Comparison of ENCODE assay signal across 13 cellular contexts in the genomic region with DNA sequence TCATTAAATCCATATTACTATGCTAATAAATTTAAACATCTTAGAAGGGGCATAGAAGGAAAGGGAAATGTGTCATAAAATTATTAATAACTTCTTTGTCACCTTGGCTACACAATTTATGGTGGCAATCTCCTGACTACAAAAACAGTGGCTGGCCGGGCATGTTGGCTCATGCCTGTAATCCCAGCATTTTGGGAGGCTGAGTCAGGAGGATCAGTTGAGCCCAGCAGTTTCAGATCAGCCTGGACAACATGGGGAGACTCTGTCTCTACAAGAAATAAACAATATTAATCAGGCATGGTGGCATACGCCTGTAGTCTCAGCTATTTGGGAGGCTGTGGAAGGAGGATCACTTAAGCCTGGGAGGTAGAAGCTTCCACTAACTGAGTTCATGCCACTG.
"Had no signal": no experiment of that assay in that cellular context is flagged by ENCODE, and none has a peak within 500 bp of the region (broad histone marks: within the 10 kb centered on the region; RNA-seq: fewer than 3 reads in every experiment).

No MANE protein-coding gene starts in this region.

- H3K36me3 ChIP-seq: lower lobe of right lung, right lobe of liver, upper lobe of right lung had no signal

- H3K9me3 ChIP-seq: lower lobe of right lung, mucosa of descending colon, psoas muscle, right lobe of liver, upper lobe of right lung had no signal

- ATAC-seq: natural killer cell, psoas muscle had no signal

- H3K4me3 ChIP-seq: lower lobe of right lung, mucosa of descending colon, psoas muscle, right lobe of liver, upper lobe of right lung had no signal

- H3K4me1 ChIP-seq: lower lobe of right lung, psoas muscle, upper lobe of right lung had no signal

- H3K27ac ChIP-seq: lower lobe of right lung, psoas muscle, right lobe of liver, upper lobe of right lung had no signal

- DNase-seq: activated B cell treated with CpG ODN at 0.5 μM for 24 hours; activated CD4-positive, alpha-beta T cell treated with anti-CD3 and anti-CD28 coated beads, Interleukin-2, amount 10 ng/mL, durations not matched to agents 24 days and 14 days; activated naive CD4-positive, alpha-beta T cell treated with anti-CD3 and anti-CD28 coated beads for 36 hours; effector memory CD4-positive, alpha-beta T cell; lower lobe of right lung; mucosa of descending colon; natural killer cell; occipital lobe; psoas muscle; right lobe of liver; stimulated activated CD4-positive, alpha-beta T cell treated with anti-CD3 and anti-CD28 coated beads, Interleukin-12 subunit alpha, Interleukin-12 subunit beta, amount 100 ng/mL, for 4 hours; stimulated activated naive CD4-positive, alpha-beta T cell treated with Interleukin-2 at 50 U/mL for 16 hours; upper lobe of right lung had no signal

- H3K27me3 ChIP-seq: right lobe of liver, upper lobe of right lung had no signal
